Comparison of ENCODE assay signal across 13 cellular contexts in the genomic region with DNA sequence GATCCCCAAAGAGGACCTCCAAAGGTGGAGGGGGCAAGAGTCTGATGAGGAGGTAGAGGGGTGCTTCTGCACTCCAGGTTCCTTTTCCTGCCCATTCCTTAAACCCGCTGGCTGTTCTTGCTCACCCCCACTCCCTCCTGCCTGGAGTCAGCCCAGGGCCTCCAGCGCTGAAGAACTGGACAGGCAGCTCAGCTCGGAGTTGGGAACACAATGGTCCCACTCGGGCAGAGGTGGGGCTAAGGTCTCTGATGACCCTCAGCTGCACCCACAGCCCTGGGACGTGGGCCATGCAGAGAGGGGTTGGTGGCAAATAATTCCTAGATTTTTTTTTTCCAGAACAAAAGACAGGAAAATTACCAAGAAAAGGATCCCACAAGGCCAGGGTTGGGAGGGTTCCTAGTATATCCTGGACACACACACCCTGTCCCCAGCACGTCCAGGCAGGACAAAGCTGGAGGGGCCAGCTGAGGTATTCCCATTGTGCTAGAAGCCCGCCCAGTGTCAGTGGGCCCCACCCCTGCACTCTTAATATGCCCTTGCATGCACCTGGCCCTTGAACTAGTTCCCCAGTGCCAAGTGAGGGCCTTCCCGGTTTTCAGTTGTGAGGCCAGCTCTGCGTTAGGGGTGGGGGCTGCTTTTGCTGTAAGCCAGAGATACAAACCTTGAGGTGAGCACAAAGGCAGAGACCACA. TPM values are rescaled to one million over a fixed set of nuclear protein-coding genes. Genes with fewer than 3 reads are reported as not detected.
DNase-seq lines count a peak whose midpoint lies in the region; ATAC-seq and TF ChIP-seq lines count a peak whose summit lies in the region.
"Had no signal": no experiment of that assay in that cellular context is flagged by ENCODE, and none has a peak within 500 bp of the region (broad histone marks: within the 10 kb centered on the region; RNA-seq: fewer than 3 reads in every experiment).

No MANE protein-coding gene starts in this region.

- no peak for ATAC-seq in right lobe of liver
- no peak for ATAC-seq in activated T-cell treated with anti-CD3 and anti-CD28 coated beads, Interleukin-2, amount 50 U/mL, for 4 hours
- ATAC-seq in GM18870 (IDR thresholded peaks at IDR 0.05; ENCODE audit: unreplicated experiment), result no peak

- no peaks in the 10 kb centered on the region for H3K9me3 Mint-ChIP-seq in activated T-cell treated with anti-CD3 and anti-CD28 coated beads, Interleukin-2, amount 50 U/mL, for 4 hours
- H3K9me3 Mint-ChIP-seq: CD4-positive, CD25-positive, alpha-beta regulatory T cell; T-helper 1 cell treated with Interleukin-12 subunit alpha and Interleukin-12 subunit beta and Interleukin-4 antibody, amounts not matched to agents 30 μg/mL and 1 μg/mL, for 36 hours had no signal

- no peak for TF ChIP-seq CTCF in right lobe of liver (IDR thresholded peaks at IDR 0.05)

- H3K36me3 Mint-ChIP-seq in activated T-cell treated with anti-CD3 and anti-CD28 coated beads, Interleukin-2, amount 50 U/mL, for 4 hours (ENCODE audit: insufficient read depth), result no peaks in the 10 kb centered on the region

- no peaks in the 10 kb centered on the region for H3K4me1 Mint-ChIP-seq in activated T-cell treated with anti-CD3 and anti-CD28 coated beads, Interleukin-2, amount 50 U/mL, for 4 hours (ENCODE audit: low read depth)

- H3K27me3 ChIP-seq in H7 (ENCODE audit: control insufficient read depth, insufficient read depth, low read length), result no peaks in the 10 kb centered on the region
- no peaks in the 10 kb centered on the region for H3K27me3 ChIP-seq in duodenal mucosa (ENCODE audit: control insufficient read depth in 1 of 2, insufficient read depth in 2 of 2, low read length in 2 of 2)
- no peaks in the 10 kb centered on the region for H3K27me3 ChIP-seq in right lobe of liver
- no peaks in the 10 kb centered on the region for H3K27me3 ChIP-seq in subcutaneous abdominal adipose tissue (ENCODE audit: control insufficient read depth in 5 of 5, insufficient read depth in 4 of 5, low read length in 5 of 5)

- H3K9ac ChIP-seq in duodenal mucosa (ENCODE audit: low read depth in 1 of 2, low read length in 2 of 2) (peak overlapping the region; percentile 21 to 23), subcutaneous abdominal adipose tissue (ENCODE audit: low read length in 5 of 5) (peak overlapping the region in 2 of 5 donors; percentile 47 to 54)
- H3K9ac ChIP-seq: KMS-11 had no signal

- no peaks in the 10 kb centered on the region for H3K27me3 Mint-ChIP-seq in activated T-cell treated with anti-CD3 and anti-CD28 coated beads, Interleukin-2, amount 50 U/mL, for 4 hours (ENCODE audit: low read depth)
- H3K27me3 Mint-ChIP-seq: CD4-positive, CD25-positive, alpha-beta regulatory T cell had no signal

- peak overlapping the region; percentile 55 for H3K27ac ChIP-seq in duodenal mucosa (ENCODE audit: low read depth, low read length)
- H3K27ac ChIP-seq in right lobe of liver, result peak overlapping the region; percentile 51 to 79 (median 75)
- H3K27ac ChIP-seq in subcutaneous abdominal adipose tissue (ENCODE audit: low read depth, low read length), result peak overlapping the region; percentile 90
- H3K27ac ChIP-seq: KMS-11 had no signal

- no peak overlapping the region for H3K4me3 Mint-ChIP-seq in activated T-cell treated with anti-CD3 and anti-CD28 coated beads, Interleukin-2, amount 50 U/mL, for 4 hours
- H3K4me3 Mint-ChIP-seq: nephron progenitor cell; T-helper 1 cell treated with Interleukin-12 subunit alpha and Interleukin-12 subunit beta and Interleukin-4 antibody, amounts not matched to agents 30 μg/mL and 1 μg/mL, for 36 hours had no signal

- H3K36me3 ChIP-seq in H7 (replicated peaks; ENCODE audit: control insufficient read depth, insufficient read depth, low read length) (no peaks in the 10 kb centered on the region), duodenal mucosa (ENCODE audit: control insufficient read depth in 1 of 2, insufficient read depth in 2 of 2, low read length in 2 of 2) (no peaks in the 10 kb centered on the region), right lobe of liver (no peaks in the 10 kb centered on the region), subcutaneous abdominal adipose tissue (ENCODE audit: control insufficient read depth in 5 of 5, insufficient read depth in 5 of 5, low read length in 5 of 5) (no peaks in the 10 kb centered on the region)

- H3K9me3 ChIP-seq in duodenal mucosa (ENCODE audit: control insufficient read depth in 1 of 2, low read length in 2 of 2) (no peaks in the 10 kb centered on the region), right lobe of liver (no peaks in the 10 kb centered on the region), subcutaneous abdominal adipose tissue (ENCODE audit: control insufficient read depth in 5 of 5, low read length in 5 of 5) (no peaks in the 10 kb centered on the region)

- intact Hi-C loops in right lobe of liver (cut with DNase I), result no loop called here

- peaks cover 36 to 55% of the 10 kb centered on the region in 2 donors for H3K4me1 ChIP-seq in duodenal mucosa (ENCODE audit: control insufficient read depth in 1 of 2, insufficient read depth in 2 of 2, low read length in 2 of 2)
- peaks cover 0 to 37% (median 10%) of the 10 kb centered on the region in 4 donors for H3K4me1 ChIP-seq in right lobe of liver
- peaks cover 26 to 59% (median 55%) of the 10 kb centered on the region in 5 donors for H3K4me1 ChIP-seq in subcutaneous abdominal adipose tissue (ENCODE audit: control insufficient read depth in 5 of 5, insufficient read depth in 5 of 5, low read length in 5 of 5)

- TF ChIP-seq POLR2A in right lobe of liver (IDR thresholded peaks at IDR 0.05), result no peak

- peak; percentile 29 for DNase-seq in H7
- peak in 2 of 3 donors; percentile 24 to 51 for DNase-seq in right lobe of liver
- no peak for DNase-seq in HuH-7 (ENCODE audit: low spot score)
- no peak for DNase-seq in activated T-cell treated with anti-CD3 and anti-CD28 coated beads, Interleukin-2, amount 50 U/mL, for 4 hours
- no peak for DNase-seq in hypothalamus (lab: John Stamatoyannopoulos, UW)
- DNase-seq: NCI-H2107 had no signal

- WGBS in right lobe of liver (ENCODE audit: insufficient coverage, low coverage, low lambda C conversion rate, missing lambda C conversion rate), result 77% methylated on average over 5 of the region's 9 CpGs

- no peak overlapping the region for H3K4me3 ChIP-seq in H7 (ENCODE audit: insufficient read depth, low read depth, low read length)
- H3K4me3 ChIP-seq in duodenal mucosa (ENCODE audit: low read depth in 1 of 2, low read length in 2 of 2), result peak overlapping the region; percentile 18 to 44
- H3K4me3 ChIP-seq in right lobe of liver, result no peak overlapping the region
- peak overlapping the region; percentile 27 to 54 (median 44) for H3K4me3 ChIP-seq in subcutaneous abdominal adipose tissue (ENCODE audit: low read depth in 1 of 5, low read length in 5 of 5)

RNA-seq across cellular contexts. Expression of gene IP6K2, which starts 22.1 kb away (rescaled TPM):
- total RNA-seq in H7 (2014; rRNA removed; shearing (Covaris generic)), result 93.8 and 107 TPM in 2 replicates
- 10 to 100 TPM; 25.4 to 31.4 (median 27.4) TPM for total RNA-seq in right lobe of liver
- total RNA-seq in activated T-cell treated with anti-CD3 and anti-CD28 coated beads, Interleukin-2, amount 50 U/mL, for 4 hours, result 10 to 100 TPM; 39.9 to 45.9 (median 45.8) TPM

RNA-seq across cellular contexts. Expression of gene NCKIPSD, which starts 53.4 kb away (rescaled TPM):
- 43.8 and 48.8 TPM in 2 replicates for total RNA-seq in H7 (2014; rRNA removed; shearing (Covaris generic))
- total RNA-seq in right lobe of liver, result 10 to 100 TPM in 4 of 6 experiments, 1 to 10 TPM in 2; 6.8 to 27.3 (median 12.3) TPM
- total RNA-seq in activated T-cell treated with anti-CD3 and anti-CD28 coated beads, Interleukin-2, amount 50 U/mL, for 4 hours, result 10 to 100 TPM; 21.3 to 24.3 (median 22.0) TPM

Comparison
In these comparisons a context has a peak if more than half of its experiments do, and no peak if none do; other contexts are left out.
1. DNase-seq: peak in H7 (single experiment) and right lobe of liver (2 of 3); none in HuH-7 (single experiment), activated T-cell treated with anti-CD3 and anti-CD28 coated beads, Interleukin-2, amount 50 U/mL, for 4 hours (single experiment) and hypothalamus (0 of 51).
2. H3K4me3 ChIP-seq: peak in duodenal mucosa (2 of 2) and subcutaneous abdominal adipose tissue (5 of 5); none in H7 (single experiment) and right lobe of liver (0 of 3).
3. Peak in every context shown above with its lines, with median percentiles within 50 percentile points of each other: H3K27ac ChIP-seq.